6 cellular contexts compared by ENCODE assay signal in the genomic region with DNA sequence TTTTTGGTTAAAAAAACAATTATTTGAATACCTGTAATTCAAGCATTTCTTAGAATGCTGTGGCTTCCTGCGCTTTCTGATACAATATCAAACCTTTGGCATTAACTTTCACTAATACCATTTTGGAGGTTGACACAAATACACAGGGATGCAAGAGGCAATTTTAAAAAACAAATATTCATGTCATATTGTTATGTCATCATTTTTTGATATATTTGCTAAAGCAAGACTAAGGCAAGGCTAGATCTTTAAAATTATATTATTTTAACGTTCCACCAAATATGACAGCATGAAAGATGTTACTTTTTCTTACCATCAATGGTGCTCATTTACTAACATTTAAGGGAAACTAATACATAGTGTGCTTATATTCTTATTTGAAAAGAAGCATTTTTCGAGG.
"Had no signal": no experiment of that assay in that cellular context is flagged by ENCODE, and none has a peak within 500 bp of the region (broad histone marks: within the 10 kb centered on the region; RNA-seq: fewer than 3 reads in every experiment).

No MANE protein-coding gene starts in this region.

- H3K27ac ChIP-seq: HL-60, KMS-11 had no signal

- DNase-seq: Karpas-422, KBM-7, KG1 had no signal

- FAIRE-seq: HTR-8/SVneo had no signal

- H3K4me2 ChIP-seq: KMS-11 had no signal

- H3K9ac ChIP-seq: KMS-11 had no signal
